8 cellular contexts compared by ENCODE assay signal in genomic region chr6:118652051-118652699, GRCh38. TPM values are rescaled to one million over a fixed set of nuclear protein-coding genes. Genes with fewer than 3 reads are reported as not detected.
DNase-seq lines count a peak whose midpoint lies in the region; ATAC-seq and TF ChIP-seq lines count a peak whose summit lies in the region.

No MANE protein-coding gene starts in this region.

- H3K4me3 ChIP-seq in HEK293 (ENCODE audit: low read depth, low read length), result peak overlapping the region; percentile 49
- peak overlapping the region; percentile 26 to 69 for H3K4me3 ChIP-seq in body of pancreas
- H3K4me3 ChIP-seq in mesendoderm (ENCODE audit: low read length), result no peak overlapping the region
- no peak overlapping the region for H3K4me3 ChIP-seq in lower leg skin (ENCODE audit: low read depth, poor library complexity, severe bottlenecking)

- POLR2A ChIA-PET in HEK293 (lab: Yijun Ruan, JAX), result interaction anchor here (0.8 to 1.8 kb wide), 7 partner anchors 8 to 426 kb away, joined by 3 to 15 read pairs (median 5); partner anchors contain the start of gene FAM184A

- H3K4ac ChIP-seq in mesendoderm (ENCODE audit: low read depth, low read length), result no peak overlapping the region

- no peak overlapping the region for H3K23ac ChIP-seq in mesendoderm (ENCODE audit: low read length)

- TF ChIP-seq CTCF in 22Rv1 (IDR thresholded peaks at IDR 0.05) (no peak), HEK293 (tag by site-specific recombination; IDR thresholded peaks at IDR 0.05) (no peak), body of pancreas (IDR thresholded peaks at IDR 0.05) (no peak), lower leg skin (IDR thresholded peaks at IDR 0.05) (no peak)

- H3K18ac ChIP-seq in mesendoderm (ENCODE audit: low read length), result peak overlapping the region; percentile 65

- H2BK120ac ChIP-seq in mesendoderm (ENCODE audit: low read depth, low read length), result no peak overlapping the region

- CTCF ChIA-PET in HEK293 (lab: Yijun Ruan, JAX), result interaction anchor here (1.3 kb wide), 1 partner anchor 8 kb away, joined by 3 read pairs; no protein-coding TSS in a partner anchor

- no peak overlapping the region for H4K5ac ChIP-seq in mesendoderm (ENCODE audit: low read length)

- no peaks in the 10 kb centered on the region for H3K27me3 ChIP-seq in body of pancreas
- no peaks in the 10 kb centered on the region for H3K27me3 ChIP-seq in mesendoderm (ENCODE audit: insufficient read depth, low read length, poor library complexity)

- H3K4me1 ChIP-seq in HEK293 (ENCODE audit: control insufficient read depth, insufficient read depth, low read length) (peaks cover 2% of the 10 kb centered on the region; the same call in 1 of the 2 replicates), body of pancreas (peaks cover 16% of the 10 kb centered on the region), mesendoderm (ENCODE audit: control insufficient read depth, low read depth, low read length) (no peaks in the 10 kb centered on the region)

- TF ChIP-seq POLR2A in body of pancreas (IDR thresholded peaks at IDR 0.05) (no peak), lower leg skin (IDR thresholded peaks at IDR 0.05) (no peak)

- no peak overlapping the region for H2BK15ac ChIP-seq in mesendoderm (replicated peaks; ENCODE audit: low read depth)

- H3K27ac ChIP-seq in 22Rv1, result peak overlapping the region; percentile 71
- H3K27ac ChIP-seq in HEK293 (ENCODE audit: extremely low read depth, low read depth, low read length), result peak overlapping the region; percentile 49; the same call in 1 of the 2 replicates
- H3K27ac ChIP-seq in body of pancreas, result peak overlapping the region in 3 of 4 donors; percentile 96 to 99 (median 98)
- no peak overlapping the region for H3K27ac ChIP-seq in mesendoderm (ENCODE audit: low read depth, low read length)

- peak overlapping the region; percentile 28 for H3K4me2 ChIP-seq in mesendoderm (ENCODE audit: low read length)

- H3K9me3 ChIP-seq in HEK293 (ENCODE audit: control insufficient read depth, insufficient read depth, low read depth, low read length), result no peaks in the 10 kb centered on the region
- H3K9me3 ChIP-seq in body of pancreas, result no peaks in the 10 kb centered on the region

- no peaks in the 10 kb centered on the region for H3K79me2 ChIP-seq in mesendoderm (ENCODE audit: control insufficient read depth, insufficient read depth, low read length)

- no peak overlapping the region for H4K8ac ChIP-seq in mesendoderm (ENCODE audit: low read depth, low read length)

- no peak for ATAC-seq in body of pancreas
- no peak for ATAC-seq in GM21447 (IDR thresholded peaks at IDR 0.05; ENCODE audit: unreplicated experiment)
- no peak for ATAC-seq in HG03159 (IDR thresholded peaks at IDR 0.05; ENCODE audit: unreplicated experiment)

- 40% methylated on average over 20 of the region's 20 CpGs for WGBS in body of pancreas, 2 donors
- no CpG with 5 or more reads among the region's 20 CpGs for WGBS in mesendoderm (ENCODE audit: extremely low coverage, insufficient coverage, low lambda C conversion rate)
- WGBS in lower leg skin, 2 donors, result 36 to 42% methylated on average over 20 of the region's 20 CpGs

- H3K79me1 ChIP-seq in mesendoderm (ENCODE audit: low read length), result no peaks in the 10 kb centered on the region

- H3K9ac ChIP-seq in mesendoderm (ENCODE audit: low read length), result peak overlapping the region; percentile 26

- H2AK5ac ChIP-seq in mesendoderm (ENCODE audit: low read length), result no peak overlapping the region

- H3K56ac ChIP-seq in mesendoderm (ENCODE audit: low read length), result peak overlapping the region; percentile 77

- no peak for DNase-seq in body of pancreas
- peak; percentile 47 for DNase-seq in mesendoderm
- DNase-seq in lower leg skin (ENCODE audit: low spot score in 2 of 2), result no peak
- no peak for DNase-seq in NCI-H510A treated with DMSO at 0.1 percent for 48 hours (lab: John Stamatoyannopoulos, UW)

- intact Hi-C loops in body of pancreas (cut with DNase I), result no loop called here
- intact Hi-C loops in lower leg skin (cut with DNase I; ENCODE audit: low total_unique reads), result no loop called here

- H3K36me3 ChIP-seq in HEK293 (ENCODE audit: control insufficient read depth in 2 of 2, insufficient read depth in 1 of 2, low read length in 2 of 2) (no peaks in the 10 kb centered on the region), body of pancreas (replicated peaks in 1 of 2; ENCODE audit: insufficient read depth in 1 of 2, low read depth in 2 of 2) (no peaks in the 10 kb centered on the region), mesendoderm (ENCODE audit: control insufficient read depth, insufficient read depth, low read length) (no peaks in the 10 kb centered on the region)

- H2BK5ac ChIP-seq in mesendoderm (ENCODE audit: low read length), result peak overlapping the region; percentile 18

TF ChIP-seq in HEK293, 187 proteins besides CTCF, POLR2A, EP300 and RAD21:
- no peak for TF ChIP-seq ZNF747 (tag by site-specific recombination; IDR thresholded peaks at IDR 0.05)
- no peak for TF ChIP-seq ZNF133 (tag by site-specific recombination; IDR thresholded peaks at IDR 0.05)
- TF ChIP-seq ZNF610 (tag by site-specific recombination; IDR thresholded peaks at IDR 0.05; ENCODE audit: borderline replicate concordance), result no peak
- peak; percentile 75 for TF ChIP-seq ZNF341 (tag by site-specific recombination; IDR thresholded peaks at IDR 0.05; ENCODE audit: low read depth)
- no peak for TF ChIP-seq ZSCAN30 (tag by site-specific recombination; IDR thresholded peaks at IDR 0.05)
- no peak for TF ChIP-seq TSHZ1 (tag by site-specific recombination; IDR thresholded peaks at IDR 0.05; ENCODE audit: borderline replicate concordance)
- no peak for TF ChIP-seq IKZF3 (tag by site-specific recombination; IDR thresholded peaks at IDR 0.05)
- peak; percentile 11; the same call in 1 of the 2 replicates for TF ChIP-seq ZNF335 (tag by site-specific recombination; conservative IDR thresholded peaks at IDR 0.05)
- TF ChIP-seq ZNF10 (tag by site-specific recombination; IDR thresholded peaks at IDR 0.05), result no peak

RNA-seq across cellular contexts. Expression of gene CEP85L, which starts 0.8 kb away (rescaled TPM):
- total RNA-seq in body of pancreas (1 to 10 TPM; 8.2 to 9.9 TPM), lower leg skin (1 to 10 TPM; 2.3 to 7.0 (median 6.6) TPM)
- polyA plus RNA-seq in mesendoderm (2013, experiment 1 of 2), result 3.1 TPM
- 3.5 TPM for polyA plus RNA-seq in mesendoderm (2013, experiment 2 of 2)

Comparison
In these comparisons a context has a peak if more than half of its experiments do, and no peak if none do; other contexts are left out.
1. H3K4me3 ChIP-seq: peak in HEK293 (single experiment) and body of pancreas (2 of 2); none in mesendoderm (single experiment) and lower leg skin (single experiment).